1 cellular context compared by ENCODE assay signal in the genomic region with DNA sequence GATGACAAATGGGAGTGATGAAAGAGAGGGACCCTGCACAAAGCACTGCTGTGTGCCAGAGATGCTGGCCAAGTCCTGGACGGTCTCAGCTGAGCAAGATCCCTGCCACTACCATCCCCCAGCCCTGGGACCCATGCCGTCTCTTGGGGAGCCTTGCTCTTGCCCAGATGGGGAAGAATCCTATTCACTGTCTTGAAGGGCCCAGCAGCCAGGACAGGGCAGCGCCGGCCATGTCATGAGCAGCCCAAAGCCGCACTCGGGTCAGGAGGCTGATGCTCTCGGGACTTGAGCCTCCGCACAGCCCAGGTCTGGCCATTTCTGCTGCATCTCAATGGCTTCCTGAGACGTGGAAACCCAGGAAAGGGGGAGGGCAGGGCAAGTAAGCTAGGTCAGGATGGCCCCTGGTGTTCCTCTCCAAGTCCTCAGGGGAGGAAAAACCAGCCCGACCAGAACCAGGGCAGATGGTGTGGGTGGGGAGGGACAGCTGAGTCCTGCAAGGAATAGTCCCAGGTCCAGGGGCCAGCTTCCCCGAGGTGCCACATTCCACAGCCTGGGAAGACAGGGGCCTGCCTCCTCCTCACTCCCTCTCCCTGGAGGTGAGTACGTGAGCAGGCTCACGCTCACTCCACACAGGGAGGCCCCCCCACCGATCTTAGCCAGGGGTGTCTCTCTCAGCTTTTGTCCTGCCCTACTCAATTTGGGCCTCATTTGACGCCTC.
TF ChIP-seq lines count a peak whose summit lies in the region.

No MANE protein-coding gene starts in this region.

TF ChIP-seq in IMR-90, 13 proteins besides CTCF, POLR2A, EP300 and RAD21:
- TF ChIP-seq, protein P1, sequence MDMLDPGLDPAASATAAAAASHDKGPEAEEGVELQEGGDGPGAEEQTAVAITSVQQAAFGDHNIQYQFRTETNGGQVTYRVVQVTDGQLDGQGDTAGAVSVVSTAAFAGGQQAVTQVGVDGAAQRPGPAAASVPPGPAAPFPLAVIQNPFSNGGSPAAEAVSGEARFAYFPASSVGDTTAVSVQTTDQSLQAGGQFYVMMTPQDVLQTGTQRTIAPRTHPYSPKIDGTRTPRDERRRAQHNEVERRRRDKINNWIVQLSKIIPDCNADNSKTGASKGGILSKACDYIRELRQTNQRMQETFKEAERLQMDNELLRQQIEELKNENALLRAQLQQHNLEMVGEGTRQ (IDR thresholded peaks at IDR 0.05; ENCODE audit: low read depth, low read length) = no peak
- TF ChIP-seq MAZ (IDR thresholded peaks at IDR 0.05; ENCODE audit: borderline replicate concordance, low read depth, low read length) (no peak), NFE2L2 (IDR thresholded peaks at IDR 0.05; ENCODE audit: low read depth, low read length) (no peak), RCOR1 (IDR thresholded peaks at IDR 0.05; ENCODE audit: insufficient replicate concordance, low read length) (no peak), SMC3 (IDR thresholded peaks at IDR 0.05; ENCODE audit: low read depth, low read length) (no peak), RFX5 (IDR thresholded peaks at IDR 0.05; ENCODE audit: low read depth, low read length) (no peak), BHLHE40 (IDR thresholded peaks at IDR 0.05; ENCODE audit: low read depth, low read length) (no peak), ELK1 (IDR thresholded peaks at IDR 0.05; ENCODE audit: borderline replicate concordance, low read depth, low read length) (no peak), CHD1 (IDR thresholded peaks at IDR 0.05; ENCODE audit: low read depth, low read length) (no peak), CEBPB (IDR thresholded peaks at IDR 0.05; ENCODE audit: low read depth, low read length) (no peak), MAFK (IDR thresholded peaks at IDR 0.05; ENCODE audit: low read depth, low read length) (no peak), MXI1 (IDR thresholded peaks at IDR 0.05; ENCODE audit: borderline replicate concordance, low read depth, low read length) (no peak), FOS (IDR thresholded peaks at IDR 0.05; ENCODE audit: low read depth, low read length) (no peak)
